In genomic region chr14:91155626-91156089, GRCh38 we compare ENCODE assay signal across 13 cellular contexts. TPM values are rescaled to one million over a fixed set of nuclear protein-coding genes. Genes with fewer than 3 reads are reported as not detected.
A peak's percentile ranks its signal among the peaks of the same experiment; 100 is the strongest.
DNase-seq lines count a peak whose midpoint lies in the region; ATAC-seq and TF ChIP-seq lines count a peak whose summit lies in the region.
"Had no signal": no experiment of that assay in that cellular context is flagged by ENCODE, and none has a peak within 500 bp of the region (broad histone marks: within the 10 kb centered on the region; RNA-seq: fewer than 3 reads in every experiment).

No MANE protein-coding gene starts in this region.

- H3K27me3 Mint-ChIP-seq in GM23338 (ENCODE audit: insufficient read depth, low read depth, poor library complexity): no peaks in the 10 kb centered on the region
- no peaks in the 10 kb centered on the region for H3K27me3 Mint-ChIP-seq in natural killer cell (ENCODE audit: low read depth in 2 of 2)

- H3K27ac ChIP-seq in GM23338 (ENCODE audit: low read depth) (no peak overlapping the region), WERI-Rb-1 (no peak overlapping the region)
- H3K27ac ChIP-seq: KMS-11, ovary, uterus had no signal

- H3K9me2 ChIP-seq in GM23338 (ENCODE audit: insufficient read depth): no peaks in the 10 kb centered on the region

- no peaks in the 10 kb centered on the region for H3K79me2 ChIP-seq in GM23338 (replicated peaks; ENCODE audit: insufficient read depth)

- no peaks in the 10 kb centered on the region for H3F3A ChIP-seq in GM23338 (replicated peaks; ENCODE audit: low read depth)

- no peak for ATAC-seq in GM23338
- ATAC-seq in natural killer cell: no peak
- no peak for ATAC-seq in HG02588 (IDR thresholded peaks at IDR 0.05; ENCODE audit: unreplicated experiment)
- no peak for ATAC-seq in GM18520 (IDR thresholded peaks at IDR 0.05; ENCODE audit: unreplicated experiment)

- H3K4me1 Mint-ChIP-seq in GM23338 (peaks cover 5% of the 10 kb centered on the region), natural killer cell (peaks cover 26 to 29% of the 10 kb centered on the region in 2 donors)

- H2AFZ ChIP-seq in GM23338: no peak overlapping the region

- no peak overlapping the region for H3K4me3 Mint-ChIP-seq in GM23338
- H3K4me3 Mint-ChIP-seq in natural killer cell: no peak overlapping the region

- H3K9me3 Mint-ChIP-seq in GM23338 (no peaks in the 10 kb centered on the region), natural killer cell (no peaks in the 10 kb centered on the region)
- H3K9me3 Mint-ChIP-seq: activated T-helper 2 cell treated with anti-CD3 and anti-CD28 coated beads, Interferon-gamma antibody, Interleukin-2, Interleukin-4, amounts not matched to agents 10 μg/mL and 5 μg/mL and 100 μg/mL, durations not matched to agents 14 hours and 24 hours and 36 hours had no signal

- DNase-seq in BE2C: no peak
- DNase-seq in GM23338 (ENCODE audit: low spot score): no peak
- DNase-seq in WERI-Rb-1: no peak
- DNase-seq in natural killer cell: no peak
- DNase-seq in retina: no peak
- DNase-seq in DMS153 treated with DMSO at 0.1 percent for 48 hours (lab: John Stamatoyannopoulos, UW; ENCODE audit: unreplicated experiment): no peak
- DNase-seq: midbrain had no signal

- intact Hi-C loops in natural killer cell (cut with micrococcal nuclease): loop anchor here (2.0 kb wide), 1 partner anchor 87 kb away; no protein-coding TSS in a partner anchor

- H3K9me3 ChIP-seq in BE2C: no peaks in the 10 kb centered on the region
- H3K9me3 ChIP-seq in WERI-Rb-1 (ENCODE audit: severe bottlenecking): no peaks in the 10 kb centered on the region
- H3K9me3 ChIP-seq: ovary, uterus had no signal

- no peaks in the 10 kb centered on the region for H4K20me1 ChIP-seq in GM23338 (replicated peaks; ENCODE audit: insufficient read depth)

- no peaks in the 10 kb centered on the region; the same call in 1 of the 2 replicates for H3K36me3 ChIP-seq in BE2C
- no peaks in the 10 kb centered on the region for H3K36me3 ChIP-seq in GM23338 (ENCODE audit: insufficient read depth)
- peaks cover 11% of the 10 kb centered on the region for H3K36me3 ChIP-seq in WERI-Rb-1
- H3K36me3 ChIP-seq: ovary, uterus had no signal

- peaks cover 16% of the 10 kb centered on the region for H3K36me3 Mint-ChIP-seq in GM23338 (ENCODE audit: low read depth)
- no peaks in the 10 kb centered on the region for H3K36me3 Mint-ChIP-seq in natural killer cell

- H3K4me2 ChIP-seq in GM23338: no peak overlapping the region
- H3K4me2 ChIP-seq: KMS-11 had no signal

- TF ChIP-seq CTCF in BE2C (IDR thresholded peaks at IDR 0.05; ENCODE audit: low read depth, low read length): peak; percentile 17
- TF ChIP-seq CTCF in GM23338 (conservative IDR thresholded peaks at IDR 0.05; ENCODE audit: low read depth in 2 of 2): peak; percentile 42 to 49
- TF ChIP-seq CTCF in WERI-Rb-1 (IDR thresholded peaks at IDR 0.05; ENCODE audit: low read depth, low read length): peak; percentile 23; the same call in 1 of the 2 replicates
- no peak for TF ChIP-seq CTCF in natural killer cell (IDR thresholded peaks at IDR 0.05)

- no peak overlapping the region for H3K27ac Mint-ChIP-seq in GM23338
- H3K27ac Mint-ChIP-seq in natural killer cell: peak overlapping the region; percentile 86 to 90
- H3K27ac Mint-ChIP-seq: activated T-helper 2 cell treated with anti-CD3 and anti-CD28 coated beads, Interferon-gamma antibody, Interleukin-2, Interleukin-4, amounts not matched to agents 10 μg/mL and 5 μg/mL and 100 μg/mL, durations not matched to agents 14 hours and 24 hours and 36 hours had no signal

- H3K4me1 ChIP-seq in BE2C: peaks cover 4% of the 10 kb centered on the region; the same call in 1 of the 2 replicates
- no peaks in the 10 kb centered on the region for H3K4me1 ChIP-seq in GM23338 (ENCODE audit: insufficient read depth)
- H3K4me1 ChIP-seq: uterus had no signal

- no peaks in the 10 kb centered on the region for H3K27me3 ChIP-seq in BE2C
- H3K27me3 ChIP-seq in GM23338 (ENCODE audit: insufficient read depth): no peaks in the 10 kb centered on the region
- no peaks in the 10 kb centered on the region for H3K27me3 ChIP-seq in WERI-Rb-1 (ENCODE audit: insufficient read depth, low read depth, severe bottlenecking)
- H3K27me3 ChIP-seq: ovary, uterus had no signal

- H3K4me3 ChIP-seq in BE2C (ENCODE audit: low read depth, low read length): no peak overlapping the region
- H3K4me3 ChIP-seq in GM23338: no peak overlapping the region
- H3K4me3 ChIP-seq in WERI-Rb-1 (ENCODE audit: low read depth, low read length): no peak overlapping the region
- H3K4me3 ChIP-seq: ovary, uterus had no signal

TF ChIP-seq in GM23338, 12 proteins besides CTCF, POLR2A, EP300 and RAD21 (continues in another document):
- no peak for TF ChIP-seq ZNF462 (CRISPR knock-in tag; IDR thresholded peaks at IDR 0.05)
- no peak for TF ChIP-seq ZNF114 (CRISPR knock-in tag; IDR thresholded peaks at IDR 0.05)
- TF ChIP-seq EZH2 (IDR thresholded peaks at IDR 0.05; ENCODE audit: low read depth, unreplicated experiment): no peak

RNA-seq across cellular contexts. Expression of gene DGLUCY, which starts 41.8 kb away (rescaled TPM):
- polyA plus RNA-seq in BE2C (2012; ENCODE audit: insufficient read depth, insufficient read length, low read depth): 11.9 TPM
- total RNA-seq in GM23338 (2014; rRNA removed; shearing (Covaris generic)): 26.2 and 31.6 TPM in 2 replicates
- polyA plus RNA-seq in GM23338 (2016; fragmentation: Nextera tagmentation; extraction: Ambion mirVana): 14.0 and 14.6 TPM in 2 replicates
- 100 to 1,000 TPM; 108 to 142 (median 110) TPM for total RNA-seq in natural killer cell
